9 cellular contexts compared by ENCODE assay signal in genomic region chr2:97011977-97012569, GRCh38. TPM values are rescaled to one million over a fixed set of nuclear protein-coding genes. Genes with fewer than 3 reads are reported as not detected.
A peak's percentile ranks its signal among the peaks of the same experiment; 100 is the strongest.
DNase-seq lines count a peak whose midpoint lies in the region; ATAC-seq and TF ChIP-seq lines count a peak whose summit lies in the region.
"Had no signal": no experiment of that assay in that cellular context is flagged by ENCODE, and none has a peak within 500 bp of the region (broad histone marks: within the 10 kb centered on the region; RNA-seq: fewer than 3 reads in every experiment).

No MANE protein-coding gene starts in this region.

- peak; percentile 49 for TF ChIP-seq CTCF in CD8-positive, alpha-beta T cell (IDR thresholded peaks at IDR 0.05)
- TF ChIP-seq CTCF in GM20000 (IDR thresholded peaks at IDR 0.05; ENCODE audit: extremely low read depth, missing control alignments) = peak; percentile 32
- TF ChIP-seq CTCF in chondrocyte (IDR thresholded peaks at IDR 0.05) = peak; percentile 83
- TF ChIP-seq CTCF in colonic mucosa (IDR thresholded peaks at IDR 0.05) = no peak

- H3K9ac ChIP-seq in colonic mucosa (ENCODE audit: low read depth in 2 of 2, low read length in 2 of 2) = no peak overlapping the region

- H3K9me3 ChIP-seq in CD8-positive, alpha-beta T cell (ENCODE audit: low read length) = no peaks in the 10 kb centered on the region
- H3K9me3 ChIP-seq in colonic mucosa = no peaks in the 10 kb centered on the region
- H3K9me3 ChIP-seq: neutrophil had no signal

- no peaks in the 10 kb centered on the region for H3K9me3 Mint-ChIP-seq in CD8-positive, alpha-beta T cell
- H3K9me3 Mint-ChIP-seq in chondrocyte (ENCODE audit: low read depth) (no peaks in the 10 kb centered on the region), naive B cell (no peaks in the 10 kb centered on the region)

- H3K36me3 Mint-ChIP-seq in CD8-positive, alpha-beta T cell = no peaks in the 10 kb centered on the region
- H3K36me3 Mint-ChIP-seq in chondrocyte (ENCODE audit: low read depth) = no peaks in the 10 kb centered on the region
- no peaks in the 10 kb centered on the region for H3K36me3 Mint-ChIP-seq in naive B cell

- no peak overlapping the region for H3K27ac ChIP-seq in CD8-positive, alpha-beta T cell (ENCODE audit: low read depth, low read length)
- H3K27ac ChIP-seq in colonic mucosa = no peak overlapping the region
- H3K27ac ChIP-seq: neutrophil had no signal

- no peak overlapping the region for H3K27ac Mint-ChIP-seq in CD8-positive, alpha-beta T cell
- no peak overlapping the region for H3K27ac Mint-ChIP-seq in chondrocyte (ENCODE audit: unreplicated experiment)
- H3K27ac Mint-ChIP-seq in naive B cell = no peak overlapping the region

- no peaks in the 10 kb centered on the region for H3K4me1 Mint-ChIP-seq in CD8-positive, alpha-beta T cell (ENCODE audit: low read depth)
- no peaks in the 10 kb centered on the region for H3K4me1 Mint-ChIP-seq in chondrocyte (ENCODE audit: low read depth)
- H3K4me1 Mint-ChIP-seq in naive B cell = no peaks in the 10 kb centered on the region

- DNase-seq in CD8-positive, alpha-beta T cell = peak in 2 of 7 experiments; percentile 9 to 25
- DNase-seq in GM20000 (ENCODE audit: low spot score) = peak; percentile 28
- peak; percentile 41 for DNase-seq in NOMO-1 treated with DMSO at 0.1 percent for 48 hours (lab: John Stamatoyannopoulos, UW; ENCODE audit: unreplicated experiment)
- DNase-seq in chondrocyte (ENCODE audit: low spot score) = no peak
- peak; percentile 53 for DNase-seq in naive B cell
- DNase-seq in HEK293T (ENCODE audit: extremely low spot score) = no peak
- DNase-seq in colonic mucosa = no peak

- ATAC-seq in CD8-positive, alpha-beta T cell = peak; percentile 36
- ATAC-seq in naive B cell (ENCODE audit: low read depth in 2 of 2) (peak in 1 of 2 donors; percentile 51), HG03095 (IDR thresholded peaks at IDR 0.05; ENCODE audit: unreplicated experiment) (no peak)

- no peak overlapping the region for H3K4me3 Mint-ChIP-seq in CD8-positive, alpha-beta T cell
- H3K4me3 Mint-ChIP-seq in chondrocyte (ENCODE audit: unreplicated experiment) = no peak overlapping the region
- no peak overlapping the region for H3K4me3 Mint-ChIP-seq in naive B cell

- intact Hi-C loops in CD8-positive, alpha-beta T cell (cut with DNase I, micrococcal nuclease) = loop anchor here (2.0 to 5.0 kb wide), 3 partner anchors 49 to 155 kb away; partner anchors contain the start of genes ANKRD36 (in 1 of the 2) and ANKRD39 (in 1 of the 2)
- intact Hi-C loops in colonic mucosa (cut with DNase I) = no loop called here

- CTCF ChIA-PET in CD8-positive, alpha-beta T cell (lab: Charles Lee) = interaction anchor here (1.3 to 2.5 kb wide), 2 partner anchors 12 to 46 kb away, joined by 3 to 9 read pairs; no protein-coding TSS in a partner anchor
- CTCF ChIA-PET in HEK293T (lab: Yijun Ruan, JAX) = no interaction called here

- no peak overlapping the region for H3K4me3 ChIP-seq in CD8-positive, alpha-beta T cell (ENCODE audit: low read depth, low read length)
- no peak overlapping the region for H3K4me3 ChIP-seq in colonic mucosa

- H3K4me1 ChIP-seq in CD8-positive, alpha-beta T cell (ENCODE audit: insufficient read depth, low read length) = no peaks in the 10 kb centered on the region
- H3K4me1 ChIP-seq in colonic mucosa = no peaks in the 10 kb centered on the region

- H3K27me3 ChIP-seq in CD8-positive, alpha-beta T cell (ENCODE audit: insufficient read depth, low read length) = no peaks in the 10 kb centered on the region
- H3K27me3 ChIP-seq in colonic mucosa = no peaks in the 10 kb centered on the region

- peaks cover 11% of the 10 kb centered on the region for H3K27me3 Mint-ChIP-seq in CD8-positive, alpha-beta T cell (ENCODE audit: low read depth)
- H3K27me3 Mint-ChIP-seq in chondrocyte (ENCODE audit: low read depth) (peaks cover 48% of the 10 kb centered on the region), naive B cell (peaks cover 10 to 34% (median 11%) of the 10 kb centered on the region in 3 donors)

- POLR2A ChIA-PET in CD8-positive, alpha-beta T cell (lab: Charles Lee) = interaction anchor here (0.6 kb wide), 1 partner anchor 43 kb away, joined by 3 read pairs; no protein-coding TSS in a partner anchor
- POLR2A ChIA-PET in HEK293T (lab: Yijun Ruan, JAX) = no interaction called here

- H3K36me3 ChIP-seq in CD8-positive, alpha-beta T cell (ENCODE audit: insufficient read depth, low read length) = no peaks in the 10 kb centered on the region
- H3K36me3 ChIP-seq in colonic mucosa = no peaks in the 10 kb centered on the region
- H3K36me3 ChIP-seq: neutrophil had no signal

TF ChIP-seq in HEK293T, 16 proteins besides CTCF, POLR2A, EP300 and RAD21:
- no peak for TF ChIP-seq LEF1 (IDR thresholded peaks at IDR 0.05; ENCODE audit: borderline replicate concordance)
- no peak for TF ChIP-seq FOXA1 (IDR thresholded peaks at IDR 0.05)
- no peak for TF ChIP-seq ARNT (IDR thresholded peaks at IDR 0.05)
- TF ChIP-seq SUZ12 (IDR thresholded peaks at IDR 0.05) = no peak
- TF ChIP-seq BHLHE40 (IDR thresholded peaks at IDR 0.05; ENCODE audit: borderline replicate concordance) = no peak
- TF ChIP-seq ELF4 (IDR thresholded peaks at IDR 0.05) = no peak
- TF ChIP-seq FOXM1 (IDR thresholded peaks at IDR 0.05; ENCODE audit: borderline replicate concordance) = no peak

RNA-seq across cellular contexts. Expression of gene FAM178B, which starts 25.7 kb away (rescaled TPM):
- under 1 TPM; 0.25 to 0.49 TPM for total RNA-seq in CD8-positive, alpha-beta T cell
- total RNA-seq in chondrocyte = 0.47 TPM in 1 of 3 replicates, not detected in the others
- polyA plus RNA-seq in naive B cell (ENCODE audit: low read depth in 6 of 6) = not detected
- total RNA-seq in colonic mucosa = under 1 TPM in 1 of 2 donors, not detected in 1; 0.84 TPM

Comparison
In these comparisons a context has a peak if more than half of its experiments do, and no peak if none do; other contexts are left out.
1. DNase-seq: peak in GM20000 (single experiment), NOMO-1 treated with DMSO at 0.1 percent for 48 hours (single experiment) and naive B cell (single experiment); none in chondrocyte (single experiment), HEK293T (single experiment) and colonic mucosa (single experiment).